Comparison of ENCODE assay signal across 20 cellular contexts in the genomic region with DNA sequence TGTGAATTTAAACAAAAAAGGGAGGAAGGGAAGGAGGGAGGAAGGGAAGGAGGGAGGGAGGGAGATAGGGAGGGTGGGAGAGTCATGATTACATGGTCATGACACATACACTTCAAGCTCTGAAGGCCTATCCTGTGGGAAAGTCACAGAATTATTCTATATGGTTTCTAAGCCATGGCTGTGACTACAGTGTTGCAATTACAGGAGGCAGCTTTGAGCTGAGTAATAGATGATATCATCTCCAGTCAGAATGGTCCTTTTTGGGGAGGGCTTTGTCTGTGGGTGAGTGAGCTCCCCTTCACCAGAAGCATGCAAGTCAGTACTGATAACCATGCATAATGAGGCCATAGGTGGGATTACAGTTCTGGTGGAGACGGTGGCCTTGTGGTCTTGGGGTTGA. TPM values are rescaled to one million over a fixed set of nuclear protein-coding genes. Genes with fewer than 3 reads are reported as not detected.
DNase-seq lines count a peak whose midpoint lies in the region; ATAC-seq, FAIRE-seq and TF ChIP-seq lines count a peak whose summit lies in the region.
"Had no signal": no experiment of that assay in that cellular context is flagged by ENCODE, and none has a peak within 500 bp of the region (broad histone marks: within the 10 kb centered on the region; RNA-seq: fewer than 3 reads in every experiment).

No MANE protein-coding gene starts in this region.

- H3K36me3 ChIP-seq in thyroid gland = no peaks in the 10 kb centered on the region
- H3K36me3 ChIP-seq: adrenal gland, HAP-1, right lobe of liver had no signal

- TF ChIP-seq POLR2A in thyroid gland (IDR thresholded peaks at IDR 0.05) = no peak

- H3K4me1 ChIP-seq in thyroid gland = peaks cover 0 to 12% of the 10 kb centered on the region in 2 donors
- H3K4me1 ChIP-seq: adrenal gland, HAP-1, right lobe of liver had no signal

- ATAC-seq in omental fat pad (ENCODE audit: low FRiP score) = peak; percentile 19
- no peak for ATAC-seq in GM19035 (IDR thresholded peaks at IDR 0.05; ENCODE audit: unreplicated experiment)
- no peak for ATAC-seq in HG03342 (IDR thresholded peaks at IDR 0.05; ENCODE audit: unreplicated experiment)
- ATAC-seq: CD8-positive, alpha-beta T cell; left lobe of liver; naive thymus-derived CD8-positive, alpha-beta T cell; stimulated activated naive CD8-positive, alpha-beta T cell treated with anti-CD3 and anti-CD28 coated beads, Interleukin-15, Interleukin-2, amounts not matched to agents 100 U/mL and 50 U/mL, for 24 hours had no signal

- no peak overlapping the region for H3K4me3 ChIP-seq in epithelial cell of esophagus (ENCODE audit: low read length)
- H3K4me3 ChIP-seq in thyroid gland (replicated peaks in 1 of 3) = no peak overlapping the region
- H3K4me3 ChIP-seq: adrenal gland, HAP-1, right lobe of liver had no signal

- H3K27ac ChIP-seq in thyroid gland = no peak overlapping the region
- H3K27ac ChIP-seq: adrenal gland, right lobe of liver had no signal

- TF ChIP-seq CTCF in epithelial cell of esophagus (IDR thresholded peaks at IDR 0.05; ENCODE audit: insufficient read depth, low read depth, low read length, missing control alignments) (no peak), omental fat pad (IDR thresholded peaks at IDR 0.05) (no peak), thyroid gland (IDR thresholded peaks at IDR 0.05) (no peak)

- H3K27me3 ChIP-seq in thyroid gland = no peaks in the 10 kb centered on the region
- H3K27me3 ChIP-seq: adrenal gland, right lobe of liver had no signal

- H3K9me3 ChIP-seq in thyroid gland = no peaks in the 10 kb centered on the region
- H3K9me3 ChIP-seq: adrenal gland, HAP-1, right lobe of liver had no signal

- FAIRE-seq in RCC 7860 (lab: Jason Lieb, UNC) = peak; percentile 88
- FAIRE-seq: GM18507 had no signal

- DNase-seq in EL = peak; percentile 85
- DNase-seq in RCC 7860 (ENCODE audit: low spot score) = peak; percentile 97
- peak; percentile 90 for DNase-seq in epithelial cell of esophagus (ENCODE audit: low read depth)
- DNase-seq in omental fat pad (ENCODE audit: low spot score) = no peak
- no peak for DNase-seq in stimulated activated CD4-positive, alpha-beta T cell treated with anti-CD3 and anti-CD28 coated beads, Interleukin-15, amount 100 ng/mL, for 24 hours
- no peak for DNase-seq in thyroid gland
- DNase-seq: activated T-cell treated with anti-CD3 and anti-CD28 coated beads, Interleukin-2, amount 50 U/mL, for 24 hours; adrenal gland; CD8-positive, alpha-beta T cell; GDM1; naive thymus-derived CD8-positive, alpha-beta T cell; NCI-H1048; right lobe of liver; stimulated activated naive CD8-positive, alpha-beta T cell treated with anti-CD3 and anti-CD28 coated beads, Interleukin-15, Interleukin-2, amounts not matched to agents 100 U/mL and 50 U/mL, for 24 hours had no signal

- WGBS in thyroid gland, 2 donors = 91 to 95% methylated on average over 1 of the region's 1 CpG

- intact Hi-C loops in thyroid gland (cut with DNase I) = no loop called here

RNA-seq across cellular contexts. Expression of gene PAPPA, which starts 37.4 kb away (rescaled TPM):
- total RNA-seq in omental fat pad = 10 to 100 TPM in 3 of 4 donors, 1 to 10 TPM in 1; 9.6 to 35.3 (median 14.9) TPM
- total RNA-seq in thyroid gland = 1 to 10 TPM; 1.0 to 5.0 (median 2.8) TPM
- total RNA-seq: CD8-positive, alpha-beta T cell; naive thymus-derived CD8-positive, alpha-beta T cell; T-helper 1 cell treated with Interleukin-12 subunit alpha and Interleukin-12 subunit beta and Interleukin-4 antibody, amounts not matched to agents 30 ng/mL and 1 ng/mL, for 36 hours had no signal

Comparison
In these comparisons a context has a peak if more than half of its experiments do, and no peak if none do; other contexts are left out.
1. DNase-seq: peak in EL (single experiment), RCC 7860 (single experiment) and epithelial cell of esophagus (single experiment); none in omental fat pad (single experiment), stimulated activated CD4-positive, alpha-beta T cell treated with anti-CD3 and anti-CD28 coated beads, Interleukin-15, amount 100 ng/mL, for 24 hours (single experiment) and thyroid gland (0 of 2).